ENCODE assay signal across 8 cellular contexts in the genomic region with DNA sequence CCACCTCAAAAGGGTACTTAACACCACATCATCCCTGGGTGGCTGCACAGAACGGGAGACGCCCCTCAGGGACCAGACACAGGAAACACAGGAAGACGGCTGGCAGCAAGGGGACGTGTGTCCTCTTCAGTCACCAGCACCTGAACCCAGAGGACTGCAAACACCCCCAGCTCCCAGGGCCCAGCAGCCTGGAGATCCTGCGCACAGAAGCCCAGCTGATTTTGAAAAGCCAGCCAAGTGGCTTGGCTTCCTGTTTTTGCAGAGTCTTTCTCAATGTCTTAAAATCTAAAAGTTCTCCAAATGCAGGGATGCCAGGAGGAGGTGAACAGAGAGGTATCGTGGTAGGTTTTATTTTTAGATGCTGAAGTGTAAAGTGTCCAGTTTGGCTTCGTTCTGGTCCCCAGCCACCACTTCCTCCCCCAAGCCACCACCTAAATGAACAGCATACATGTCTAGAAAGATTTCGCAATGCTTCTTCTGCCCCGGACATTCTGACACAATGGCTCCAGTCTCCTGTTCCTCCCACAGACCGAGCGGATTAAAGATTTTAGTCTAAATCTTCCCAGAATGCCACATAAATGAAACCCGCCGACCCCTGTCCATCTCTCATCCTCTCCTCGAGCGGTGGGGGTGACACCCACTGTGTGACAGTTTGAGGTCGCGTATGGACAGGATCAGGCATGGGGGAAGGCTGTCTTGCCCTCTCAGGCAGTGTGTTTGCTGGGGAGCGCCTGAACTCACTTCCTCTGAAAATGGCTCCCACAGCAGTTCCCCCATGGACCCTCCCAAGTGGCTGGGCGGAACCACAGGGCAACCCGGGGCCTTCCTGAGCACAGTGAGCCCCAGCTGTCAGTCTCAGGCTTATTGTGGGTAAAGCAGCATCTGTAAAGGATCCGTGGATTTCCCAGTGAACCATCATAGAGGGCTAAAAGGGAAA. TPM values are rescaled to one million over a fixed set of nuclear protein-coding genes. Genes with fewer than 3 reads are reported as not detected.
DNase-seq lines count a peak whose midpoint lies in the region; ATAC-seq and TF ChIP-seq lines count a peak whose summit lies in the region.

No MANE protein-coding gene starts in this region.

- 66% methylated on average over 19 of the region's 21 CpGs for WGBS in mesenchymal stem cell

- H3K36me3 ChIP-seq in mesenchymal stem cell (ENCODE audit: control insufficient read depth in 1 of 2, insufficient read depth in 2 of 2, low read depth in 1 of 2, low read length in 2 of 2): no peaks in the 10 kb centered on the region

- H3K27me3 ChIP-seq in mesenchymal stem cell (ENCODE audit: control insufficient read depth in 1 of 2, insufficient read depth in 1 of 2, low read length in 2 of 2): peaks cover 0 to 8% of the 10 kb centered on the region in 2 experiments

- no peak overlapping the region for H3K4me2 ChIP-seq in mesenchymal stem cell (ENCODE audit: low read length, poor library complexity, severe bottlenecking)

- no peak for TF ChIP-seq CTCF in MCF 10A (IDR thresholded peaks at IDR 0.05; ENCODE audit: unreplicated experiment)

- H3K4me3 ChIP-seq in mesenchymal stem cell (ENCODE audit: insufficient read depth in 1 of 2, low read depth in 1 of 2, low read length in 2 of 2): peak overlapping the region in 1 of 2 experiments; percentile 42

- BruUV-seq in MCF 10A (replicated peaks; lab: Mats Ljungman, UMichigan): no TSS peak

- no peak overlapping the region for H4K91ac ChIP-seq in mesenchymal stem cell (ENCODE audit: low read length)

- peak overlapping the region; percentile 67 for H3K9ac ChIP-seq in mesenchymal stem cell (ENCODE audit: low read length)

- no peak overlapping the region for H3K4me3 Mint-ChIP-seq in MCF 10A (ENCODE audit: unreplicated experiment)

- no peak overlapping the region for H3K27ac Mint-ChIP-seq in MCF 10A (ENCODE audit: low read depth, unreplicated experiment)

- no peak overlapping the region for H2AFZ ChIP-seq in mesenchymal stem cell (ENCODE audit: low read depth, low read length)

- peak overlapping the region in 1 of 2 experiments; percentile 28 for H3K18ac ChIP-seq in mesenchymal stem cell (ENCODE audit: low read depth in 1 of 2, low read length in 2 of 2)

- H3K4me1 Mint-ChIP-seq in MCF 10A (ENCODE audit: insufficient read depth, unreplicated experiment): peaks cover 19% of the 10 kb centered on the region

- peak; percentile 89 for DNase-seq in CD1c-positive myeloid dendritic cell (ENCODE audit: extremely low spot score)
- peak; percentile 60 for DNase-seq in MCF 10A (ENCODE audit: unreplicated experiment)
- peak; percentile 42 for DNase-seq in mesenchymal stem cell
- no peak for DNase-seq in activated gamma-delta T cell (lab: John Stamatoyannopoulos, UW)
- DNase-seq in NCI-H128 (lab: John Stamatoyannopoulos, UW; ENCODE audit: unreplicated experiment): no peak
- DNase-seq in DMS 273 treated with DMSO at 0.1 percent for 48 hours (lab: John Stamatoyannopoulos, UW): no peak

- no peak overlapping the region for H2AK5ac ChIP-seq in mesenchymal stem cell (ENCODE audit: low read length, severe bottlenecking)

- H2BK120ac ChIP-seq in mesenchymal stem cell (ENCODE audit: low read depth, low read length): no peak overlapping the region

- H3K23ac ChIP-seq in mesenchymal stem cell (ENCODE audit: low read length in 2 of 2): no peak overlapping the region

- peak; percentile 43 for ATAC-seq in HG03342 (IDR thresholded peaks at IDR 0.05; ENCODE audit: unreplicated experiment)
- no peak for ATAC-seq in GM21825 (IDR thresholded peaks at IDR 0.05; ENCODE audit: unreplicated experiment)

- H3K9me3 Mint-ChIP-seq in MCF 10A (ENCODE audit: unreplicated experiment): no peaks in the 10 kb centered on the region

- peaks cover 6% of the 10 kb centered on the region for H3K4me1 ChIP-seq in mesenchymal stem cell (ENCODE audit: control insufficient read depth, insufficient read depth, low read depth, low read length)

- no peak overlapping the region for H2BK5ac ChIP-seq in mesenchymal stem cell (ENCODE audit: low read depth, low read length, poor library complexity, severe bottlenecking)

- no peaks in the 10 kb centered on the region for H3K9me3 ChIP-seq in mesenchymal stem cell (ENCODE audit: control insufficient read depth, low read length)

- H3K27ac ChIP-seq in mesenchymal stem cell (ENCODE audit: low read length, poor library complexity, severe bottlenecking): no peak overlapping the region

- no peak overlapping the region for H4K8ac ChIP-seq in mesenchymal stem cell (ENCODE audit: low read length)

- no peak overlapping the region for H3K14ac ChIP-seq in mesenchymal stem cell (ENCODE audit: low read length in 2 of 2)

- H2BK12ac ChIP-seq in mesenchymal stem cell (ENCODE audit: low read length in 2 of 2): no peak overlapping the region

- H3K79me1 ChIP-seq in mesenchymal stem cell (replicated peaks; ENCODE audit: low read length, poor library complexity, severe bottlenecking): peaks cover 10% of the 10 kb centered on the region

- POLR2A ChIA-PET in MCF 10A (lab: Yijun Ruan, JAX): no interaction called here

- H3K27me3 Mint-ChIP-seq in MCF 10A (ENCODE audit: insufficient read depth, unreplicated experiment): no peaks in the 10 kb centered on the region

- CTCF ChIA-PET in MCF 10A (lab: Yijun Ruan, JAX): no interaction called here

- intact Hi-C loops in MCF 10A (cut with micrococcal nuclease): no loop called here

- no peak overlapping the region for H3K4ac ChIP-seq in mesenchymal stem cell (ENCODE audit: low read depth in 1 of 2, low read length in 2 of 2)

- H2BK15ac ChIP-seq in mesenchymal stem cell (ENCODE audit: low read depth, poor library complexity, severe bottlenecking): no peak overlapping the region

- peaks cover 16% of the 10 kb centered on the region for H3K36me3 Mint-ChIP-seq in MCF 10A (ENCODE audit: insufficient read depth, unreplicated experiment)

RNA-seq across cellular contexts. Expression of a gene that starts 41.6 kb away (rescaled TPM):
- 84.7 and 133 TPM in 2 replicates for total RNA-seq in MCF 10A (2022)
- 8.1 TPM for polyA plus RNA-seq in mesenchymal stem cell (2013, experiment 1 of 2)
- polyA plus RNA-seq in mesenchymal stem cell (2013, experiment 2 of 2): 7.9 TPM

Comparison
In these comparisons a context has a peak if more than half of its experiments do, and no peak if none do; other contexts are left out.
1. DNase-seq: peak in CD1c-positive myeloid dendritic cell (single experiment), MCF 10A (single experiment) and mesenchymal stem cell (single experiment); none in activated gamma-delta T cell (single experiment), NCI-H128 (single experiment) and DMS 273 treated with DMSO at 0.1 percent for 48 hours (single experiment).